Comparison of ENCODE assay signal across 1 cellular context in genomic region chr20:37538003-37538402, GRCh38.
TF ChIP-seq lines count a peak whose summit lies in the region.

No MANE protein-coding gene starts in this region.

TF ChIP-seq in HepG2, 621 proteins besides CTCF, POLR2A, EP300 and RAD21:
- TF ChIP-seq MNT (IDR thresholded peaks at IDR 0.05) (peak; percentile 84), JUND (CRISPR knock-in tag; IDR thresholded peaks at IDR 0.05) (peak; percentile 36; the same call in 1 of the 2 replicates), CEBPB (IDR thresholded peaks at IDR 0.05; ENCODE audit: borderline replicate concordance, low read depth, low read length) (peak; percentile 49; the same call in 1 of the 2 replicates), PCBP1 (IDR thresholded peaks at IDR 0.05; ENCODE audit: borderline replicate concordance, low read depth, low read length) (no peak), FLYWCH1 (CRISPR knock-in tag; IDR thresholded peaks at IDR 0.05) (no peak), SRY (CRISPR knock-in tag; IDR thresholded peaks at IDR 0.05) (no peak), CHD4 (IDR thresholded peaks at IDR 0.05; ENCODE audit: borderline replicate concordance, low read length) (no peak), WIZ (CRISPR knock-in tag; IDR thresholded peaks at IDR 0.05) (no peak), ZNF670 (CRISPR knock-in tag; IDR thresholded peaks at IDR 0.05; ENCODE audit: borderline replicate concordance) (no peak), SUZ12 (IDR thresholded peaks at IDR 0.05; ENCODE audit: low read depth, low read length) (no peak), ZSCAN12 (CRISPR knock-in tag; IDR thresholded peaks at IDR 0.05) (no peak), MXD3 (CRISPR knock-in tag; IDR thresholded peaks at IDR 0.05) (no peak), MATR3 (CRISPR knock-in tag; IDR thresholded peaks at IDR 0.05) (no peak), NFATC3 (CRISPR knock-in tag; IDR thresholded peaks at IDR 0.05) (0 out of 2 replicates have a peak, but pooled peaks have one; percentile 26), SALL1 (CRISPR knock-in tag; IDR thresholded peaks at IDR 0.05) (0 out of 2 replicates have a peak, but pooled peaks have one; percentile 13), ZNF709 (CRISPR knock-in tag; IDR thresholded peaks at IDR 0.05) (no peak), TCF12 (IDR thresholded peaks at IDR 0.05) (no peak), TCF12 (CRISPR knock-in tag; IDR thresholded peaks at IDR 0.05) (no peak), ZNF12 (CRISPR knock-in tag; IDR thresholded peaks at IDR 0.05) (no peak), HDAC6 (IDR thresholded peaks at IDR 0.05; ENCODE audit: low read depth, low read length) (no peak), ZNF101 (CRISPR knock-in tag; IDR thresholded peaks at IDR 0.05; ENCODE audit: borderline replicate concordance, low read depth) (no peak), NFRKB (IDR thresholded peaks at IDR 0.05) (no peak), PAF1 (CRISPR knock-in tag; IDR thresholded peaks at IDR 0.05) (no peak), FOSL2 (CRISPR knock-in tag; IDR thresholded peaks at IDR 0.05) (peak; percentile 88), TRIM24 (CRISPR knock-in tag; IDR thresholded peaks at IDR 0.05) (no peak), ZNF616 (CRISPR knock-in tag; IDR thresholded peaks at IDR 0.05; ENCODE audit: low read depth) (no peak), ZNF580 (CRISPR knock-in tag; IDR thresholded peaks at IDR 0.05; ENCODE audit: borderline replicate concordance, low read depth) (no peak), ZNF180 (CRISPR knock-in tag; IDR thresholded peaks at IDR 0.05; ENCODE audit: borderline replicate concordance, low read depth) (no peak), SOX5 (CRISPR knock-in tag; IDR thresholded peaks at IDR 0.05; ENCODE audit: borderline replicate concordance) (no peak)
- TF ChIP-seq, protein P1, sequence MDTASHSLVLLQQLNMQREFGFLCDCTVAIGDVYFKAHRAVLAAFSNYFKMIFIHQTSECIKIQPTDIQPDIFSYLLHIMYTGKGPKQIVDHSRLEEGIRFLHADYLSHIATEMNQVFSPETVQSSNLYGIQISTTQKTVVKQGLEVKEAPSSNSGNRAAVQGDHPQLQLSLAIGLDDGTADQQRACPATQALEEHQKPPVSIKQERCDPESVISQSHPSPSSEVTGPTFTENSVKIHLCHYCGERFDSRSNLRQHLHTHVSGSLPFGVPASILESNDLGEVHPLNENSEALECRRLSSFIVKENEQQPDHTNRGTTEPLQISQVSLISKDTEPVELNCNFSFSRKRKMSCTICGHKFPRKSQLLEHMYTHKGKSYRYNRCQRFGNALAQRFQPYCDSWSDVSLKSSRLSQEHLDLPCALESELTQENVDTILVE (CRISPR knock-in tag; IDR thresholded peaks at IDR 0.05) = no peak
- TF ChIP-seq, protein P2, sequence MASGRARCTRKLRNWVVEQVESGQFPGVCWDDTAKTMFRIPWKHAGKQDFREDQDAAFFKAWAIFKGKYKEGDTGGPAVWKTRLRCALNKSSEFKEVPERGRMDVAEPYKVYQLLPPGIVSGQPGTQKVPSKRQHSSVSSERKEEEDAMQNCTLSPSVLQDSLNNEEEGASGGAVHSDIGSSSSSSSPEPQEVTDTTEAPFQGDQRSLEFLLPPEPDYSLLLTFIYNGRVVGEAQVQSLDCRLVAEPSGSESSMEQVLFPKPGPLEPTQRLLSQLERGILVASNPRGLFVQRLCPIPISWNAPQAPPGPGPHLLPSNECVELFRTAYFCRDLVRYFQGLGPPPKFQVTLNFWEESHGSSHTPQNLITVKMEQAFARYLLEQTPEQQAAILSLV (CRISPR knock-in tag; IDR thresholded peaks at IDR 0.05; ENCODE audit: borderline replicate concordance) = no peak
- TF ChIP-seq, protein P3, sequence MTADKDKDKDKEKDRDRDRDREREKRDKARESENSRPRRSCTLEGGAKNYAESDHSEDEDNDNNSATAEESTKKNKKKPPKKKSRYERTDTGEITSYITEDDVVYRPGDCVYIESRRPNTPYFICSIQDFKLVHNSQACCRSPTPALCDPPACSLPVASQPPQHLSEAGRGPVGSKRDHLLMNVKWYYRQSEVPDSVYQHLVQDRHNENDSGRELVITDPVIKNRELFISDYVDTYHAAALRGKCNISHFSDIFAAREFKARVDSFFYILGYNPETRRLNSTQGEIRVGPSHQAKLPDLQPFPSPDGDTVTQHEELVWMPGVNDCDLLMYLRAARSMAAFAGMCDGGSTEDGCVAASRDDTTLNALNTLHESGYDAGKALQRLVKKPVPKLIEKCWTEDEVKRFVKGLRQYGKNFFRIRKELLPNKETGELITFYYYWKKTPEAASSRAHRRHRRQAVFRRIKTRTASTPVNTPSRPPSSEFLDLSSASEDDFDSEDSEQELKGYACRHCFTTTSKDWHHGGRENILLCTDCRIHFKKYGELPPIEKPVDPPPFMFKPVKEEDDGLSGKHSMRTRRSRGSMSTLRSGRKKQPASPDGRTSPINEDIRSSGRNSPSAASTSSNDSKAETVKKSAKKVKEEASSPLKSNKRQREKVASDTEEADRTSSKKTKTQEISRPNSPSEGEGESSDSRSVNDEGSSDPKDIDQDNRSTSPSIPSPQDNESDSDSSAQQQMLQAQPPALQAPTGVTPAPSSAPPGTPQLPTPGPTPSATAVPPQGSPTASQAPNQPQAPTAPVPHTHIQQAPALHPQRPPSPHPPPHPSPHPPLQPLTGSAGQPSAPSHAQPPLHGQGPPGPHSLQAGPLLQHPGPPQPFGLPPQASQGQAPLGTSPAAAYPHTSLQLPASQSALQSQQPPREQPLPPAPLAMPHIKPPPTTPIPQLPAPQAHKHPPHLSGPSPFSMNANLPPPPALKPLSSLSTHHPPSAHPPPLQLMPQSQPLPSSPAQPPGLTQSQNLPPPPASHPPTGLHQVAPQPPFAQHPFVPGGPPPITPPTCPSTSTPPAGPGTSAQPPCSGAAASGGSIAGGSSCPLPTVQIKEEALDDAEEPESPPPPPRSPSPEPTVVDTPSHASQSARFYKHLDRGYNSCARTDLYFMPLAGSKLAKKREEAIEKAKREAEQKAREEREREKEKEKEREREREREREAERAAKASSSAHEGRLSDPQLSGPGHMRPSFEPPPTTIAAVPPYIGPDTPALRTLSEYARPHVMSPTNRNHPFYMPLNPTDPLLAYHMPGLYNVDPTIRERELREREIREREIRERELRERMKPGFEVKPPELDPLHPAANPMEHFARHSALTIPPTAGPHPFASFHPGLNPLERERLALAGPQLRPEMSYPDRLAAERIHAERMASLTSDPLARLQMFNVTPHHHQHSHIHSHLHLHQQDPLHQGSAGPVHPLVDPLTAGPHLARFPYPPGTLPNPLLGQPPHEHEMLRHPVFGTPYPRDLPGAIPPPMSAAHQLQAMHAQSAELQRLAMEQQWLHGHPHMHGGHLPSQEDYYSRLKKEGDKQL (CRISPR knock-in tag; IDR thresholded peaks at IDR 0.05; ENCODE audit: low read depth) = no peak
- TF ChIP-seq, protein P4, sequence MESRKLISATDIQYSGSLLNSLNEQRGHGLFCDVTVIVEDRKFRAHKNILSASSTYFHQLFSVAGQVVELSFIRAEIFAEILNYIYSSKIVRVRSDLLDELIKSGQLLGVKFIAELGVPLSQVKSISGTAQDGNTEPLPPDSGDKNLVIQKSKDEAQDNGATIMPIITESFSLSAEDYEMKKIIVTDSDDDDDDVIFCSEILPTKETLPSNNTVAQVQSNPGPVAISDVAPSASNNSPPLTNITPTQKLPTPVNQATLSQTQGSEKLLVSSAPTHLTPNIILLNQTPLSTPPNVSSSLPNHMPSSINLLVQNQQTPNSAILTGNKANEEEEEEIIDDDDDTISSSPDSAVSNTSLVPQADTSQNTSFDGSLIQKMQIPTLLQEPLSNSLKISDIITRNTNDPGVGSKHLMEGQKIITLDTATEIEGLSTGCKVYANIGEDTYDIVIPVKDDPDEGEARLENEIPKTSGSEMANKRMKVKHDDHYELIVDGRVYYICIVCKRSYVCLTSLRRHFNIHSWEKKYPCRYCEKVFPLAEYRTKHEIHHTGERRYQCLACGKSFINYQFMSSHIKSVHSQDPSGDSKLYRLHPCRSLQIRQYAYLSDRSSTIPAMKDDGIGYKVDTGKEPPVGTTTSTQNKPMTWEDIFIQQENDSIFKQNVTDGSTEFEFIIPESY (CRISPR knock-in tag; IDR thresholded peaks at IDR 0.05) = 0 out of 2 replicates have a peak, but pooled peaks have one; percentile 52
- TF ChIP-seq, protein P5, sequence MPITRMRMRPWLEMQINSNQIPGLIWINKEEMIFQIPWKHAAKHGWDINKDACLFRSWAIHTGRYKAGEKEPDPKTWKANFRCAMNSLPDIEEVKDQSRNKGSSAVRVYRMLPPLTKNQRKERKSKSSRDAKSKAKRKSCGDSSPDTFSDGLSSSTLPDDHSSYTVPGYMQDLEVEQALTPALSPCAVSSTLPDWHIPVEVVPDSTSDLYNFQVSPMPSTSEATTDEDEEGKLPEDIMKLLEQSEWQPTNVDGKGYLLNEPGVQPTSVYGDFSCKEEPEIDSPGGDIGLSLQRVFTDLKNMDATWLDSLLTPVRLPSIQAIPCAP (CRISPR knock-in tag; IDR thresholded peaks at IDR 0.05; ENCODE audit: low read depth) = no peak
